28 cellular contexts compared by ENCODE assay signal in the genomic region with DNA sequence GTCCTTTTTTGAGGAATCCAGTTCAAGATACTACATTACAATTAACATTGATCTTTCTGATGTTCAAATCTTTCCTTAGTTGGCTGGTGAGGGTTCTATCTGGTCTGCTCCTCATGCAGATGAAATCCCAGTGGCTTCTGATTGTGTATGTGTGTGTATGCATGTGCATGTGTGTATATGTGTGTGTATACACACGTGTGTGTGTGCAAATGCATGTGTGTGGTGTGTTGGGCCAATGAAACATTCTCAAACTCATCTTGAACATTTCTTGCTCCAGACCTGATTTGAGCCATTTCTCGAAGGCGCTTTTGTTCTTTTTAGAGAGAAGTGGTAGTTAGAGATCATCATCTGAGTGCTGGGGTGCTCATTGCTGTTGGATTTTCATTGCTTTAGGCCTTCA.
"Had no signal": no experiment of that assay in that cellular context is flagged by ENCODE, and none has a peak within 500 bp of the region (broad histone marks: within the 10 kb centered on the region; RNA-seq: fewer than 3 reads in every experiment).

No MANE protein-coding gene starts in this region.

- DNase-seq: stimulated activated CD4-positive, alpha-beta T cell treated with anti-CD3 and anti-CD28 coated beads, Interleukin-2, amount 100 ng/mL, for 48 hours; stimulated activated CD4-positive, alpha-beta T cell treated with anti-CD3 and anti-CD28 coated beads, Interleukin-4, amount 100 ng/mL, for 1 hour; stimulated activated CD4-positive, alpha-beta T cell treated with anti-CD3 and anti-CD28 coated beads, Interleukin-4, amount 100 ng/mL, for 24 hours; stimulated activated CD4-positive, alpha-beta T cell treated with anti-CD3 and anti-CD28 coated beads, Interleukin-4, amount 100 ng/mL, for 4 hours; stimulated activated naive B cell treated with anti-CD40 and anti-IgM and Interleukin-4, amounts not matched to agents 10 μg/mL and 1 μg/mL and 100 μg/mL, for 72 hours; stimulated activated naive CD4-positive, alpha-beta T cell; stimulated activated naive CD4-positive, alpha-beta T cell treated with Interleukin-2 at 50 U/mL for 16 hours; stimulated activated naive CD8-positive, alpha-beta T cell treated with anti-CD3 and anti-CD28 coated beads, Interleukin-15, amount 100 ng/mL, for 72 hours; stimulated activated naive CD8-positive, alpha-beta T cell treated with anti-CD3 and anti-CD28 coated beads, Interleukin-15, Interleukin-2, amounts not matched to agents 100 U/mL and 50 U/mL, for 24 hours; substantia nigra; testis; thyroid gland; tibial artery; transverse colon; trophoblast cell; upper lobe of right lung; uterus had no signal

- H3K27ac Mint-ChIP-seq: stimulated activated effector memory CD8-positive, alpha-beta T cell treated with anti-CD3 and anti-CD28 coated beads, Interleukin-12 subunit alpha, Interleukin-12 subunit beta, amount 100 ng/mL, for 72 hours; stimulated activated memory B cell treated with anti-CD40 and anti-IgM and Interleukin-4, amounts not matched to agents 10 μg/mL and 1 μg/mL and 100 μg/mL, for 72 hours; stimulated activated naive B cell treated with anti-CD40 and anti-IgM and Interleukin-4, amounts not matched to agents 10 μg/mL and 1 μg/mL and 100 μg/mL, for 72 hours; stimulated activated naive CD8-positive, alpha-beta T cell treated with anti-CD3 and anti-CD28 coated beads, Interleukin-15, amount 100 ng/mL, for 72 hours; stimulated activated naive CD8-positive, alpha-beta T cell treated with anti-CD3 and anti-CD28 coated beads, Interleukin-15, Interleukin-2, amounts not matched to agents 100 ng/mL and 50 ng/mL, for 24 hours; type B pancreatic cell had no signal

- H3K4me1 Mint-ChIP-seq: stimulated activated effector memory CD8-positive, alpha-beta T cell treated with anti-CD3 and anti-CD28 coated beads, Interleukin-12 subunit alpha, Interleukin-12 subunit beta, amount 100 ng/mL, for 72 hours; stimulated activated memory B cell treated with anti-CD40 and anti-IgM and Interleukin-4, amounts not matched to agents 10 μg/mL and 1 μg/mL and 100 μg/mL, for 72 hours; stimulated activated naive B cell treated with anti-CD40 and anti-IgM and Interleukin-4, amounts not matched to agents 10 μg/mL and 1 μg/mL and 100 μg/mL, for 72 hours; stimulated activated naive CD8-positive, alpha-beta T cell treated with anti-CD3 and anti-CD28 coated beads, Interleukin-15, amount 100 ng/mL, for 72 hours had no signal

- H3K27me3 Mint-ChIP-seq: type B pancreatic cell had no signal

- ATAC-seq: stimulated activated effector memory CD8-positive, alpha-beta T cell treated with anti-CD3 and anti-CD28 coated beads, Interleukin-12 subunit alpha, Interleukin-12 subunit beta, amount 100 ng/mL, for 72 hours; stimulated activated memory B cell treated with anti-CD40 and anti-IgM and Interleukin-4, amounts not matched to agents 10 μg/mL and 1 μg/mL and 100 μg/mL, for 72 hours; stimulated activated naive B cell treated with anti-CD40 and anti-IgM and Interleukin-4, amounts not matched to agents 10 μg/mL and 1 μg/mL and 100 μg/mL, for 72 hours; stimulated activated naive CD8-positive, alpha-beta T cell treated with anti-CD3 and anti-CD28 coated beads, Interleukin-15, amount 100 ng/mL, for 72 hours; stimulated activated naive CD8-positive, alpha-beta T cell treated with anti-CD3 and anti-CD28 coated beads, Interleukin-15, Interleukin-2, amounts not matched to agents 100 U/mL and 50 U/mL, for 24 hours; upper lobe of right lung had no signal

- H3K27ac ChIP-seq: stomach, suprapubic skin, testis, thoracic aorta, thyroid gland, tibial artery, tibial nerve, transverse colon, upper lobe of left lung, upper lobe of right lung, uterus, vagina had no signal

- H3K36me3 Mint-ChIP-seq: stimulated activated effector memory CD8-positive, alpha-beta T cell treated with anti-CD3 and anti-CD28 coated beads, Interleukin-12 subunit alpha, Interleukin-12 subunit beta, amount 100 ng/mL, for 72 hours; stimulated activated memory B cell treated with anti-CD40 and anti-IgM and Interleukin-4, amounts not matched to agents 10 μg/mL and 1 μg/mL and 100 μg/mL, for 72 hours; stimulated activated naive B cell treated with anti-CD40 and anti-IgM and Interleukin-4, amounts not matched to agents 10 μg/mL and 1 μg/mL and 100 μg/mL, for 72 hours; type B pancreatic cell had no signal

- H3K4me1 ChIP-seq: stomach, suprapubic skin, testis, thyroid gland, tibial artery, tibial nerve, transverse colon, upper lobe of left lung, upper lobe of right lung, uterus, vagina had no signal

- FAIRE-seq: urothelium cell line had no signal

- H3K9me3 Mint-ChIP-seq: stimulated activated effector memory CD8-positive, alpha-beta T cell treated with anti-CD3 and anti-CD28 coated beads, Interleukin-12 subunit alpha, Interleukin-12 subunit beta, amount 100 ng/mL, for 72 hours; stimulated activated naive CD8-positive, alpha-beta T cell treated with anti-CD3 and anti-CD28 coated beads, Interleukin-15, amount 100 ng/mL, for 72 hours; type B pancreatic cell had no signal

- H3K36me3 ChIP-seq: suprapubic skin, thoracic aorta, thyroid gland, tibial artery, tibial nerve, transverse colon, upper lobe of left lung, upper lobe of right lung, uterus, vagina had no signal

- H3K4me3 ChIP-seq: stomach, suprapubic skin, testis, thoracic aorta, thyroid gland, tibial artery, tibial nerve, transverse colon, upper lobe of left lung, upper lobe of right lung, uterus, vagina had no signal

- H3K9me3 ChIP-seq: testis, thoracic aorta, thyroid gland, transverse colon, upper lobe of left lung, upper lobe of right lung, uterus, vagina had no signal

- H3K27me3 ChIP-seq: suprapubic skin, testis, thyroid gland, tibial artery, tibial nerve, transverse colon, upper lobe of left lung, upper lobe of right lung, uterus, vagina had no signal

- H3K4me3 Mint-ChIP-seq: stimulated activated effector memory CD8-positive, alpha-beta T cell treated with anti-CD3 and anti-CD28 coated beads, Interleukin-12 subunit alpha, Interleukin-12 subunit beta, amount 100 ng/mL, for 72 hours; stimulated activated memory B cell treated with anti-CD40 and anti-IgM and Interleukin-4, amounts not matched to agents 10 μg/mL and 1 μg/mL and 100 μg/mL, for 72 hours; stimulated activated naive B cell treated with anti-CD40 and anti-IgM and Interleukin-4, amounts not matched to agents 10 μg/mL and 1 μg/mL and 100 μg/mL, for 72 hours; stimulated activated naive CD8-positive, alpha-beta T cell treated with anti-CD3 and anti-CD28 coated beads, Interleukin-15, amount 100 ng/mL, for 72 hours; stimulated activated naive CD8-positive, alpha-beta T cell treated with anti-CD3 and anti-CD28 coated beads, Interleukin-15, Interleukin-2, amounts not matched to agents 100 ng/mL and 50 ng/mL, for 24 hours; type B pancreatic cell had no signal
